14 cellular contexts compared by ENCODE assay signal in the genomic region with DNA sequence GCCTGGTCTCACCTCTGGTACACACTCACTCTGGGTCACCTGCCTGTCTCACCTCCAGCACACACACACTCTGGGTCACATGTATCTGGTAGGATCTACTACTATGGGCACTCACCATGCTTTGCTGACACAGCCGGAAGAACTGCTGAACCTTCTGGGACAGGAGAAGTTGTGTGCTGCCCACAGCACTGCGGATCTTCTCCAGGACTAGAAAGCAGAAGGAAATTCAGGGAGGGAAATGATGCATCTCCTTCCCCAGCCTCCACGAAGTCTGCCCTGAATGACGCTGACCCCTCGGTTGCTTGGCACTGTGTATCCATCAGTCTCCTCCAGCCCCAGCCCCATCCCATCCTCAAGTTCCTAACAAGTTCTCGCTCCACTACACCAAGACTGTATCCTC. TPM values are rescaled to one million over a fixed set of nuclear protein-coding genes. Genes with fewer than 3 reads are reported as not detected.
DNase-seq lines count a peak whose midpoint lies in the region; TF ChIP-seq lines count a peak whose summit lies in the region.
"Had no signal": no experiment of that assay in that cellular context is flagged by ENCODE, and none has a peak within 500 bp of the region (broad histone marks: within the 10 kb centered on the region; RNA-seq: fewer than 3 reads in every experiment).

No MANE protein-coding gene starts in this region.

- DNase-seq in DMS53 (lab: John Stamatoyannopoulos, UW) (peak; percentile 28), DMS53 treated with DMSO at 0.1 percent for 48 hours (lab: John Stamatoyannopoulos, UW; ENCODE audit: unreplicated experiment) (no peak), AML-193 (lab: John Stamatoyannopoulos, UW) (peak; percentile 45 to 49), Kasumi-1 (lab: John Stamatoyannopoulos, UW) (peak; percentile 76 to 84), medulla oblongata (ENCODE audit: extremely low spot score) (peak; percentile 38), NCI-H82 treated with DMSO at 0.1 percent for 48 hours (lab: John Stamatoyannopoulos, UW; ENCODE audit: unreplicated experiment) (no peak), dorsolateral prefrontal cortex (no peak), NCI-H2196 (lab: John Stamatoyannopoulos, UW; ENCODE audit: unreplicated experiment) (no peak)
- DNase-seq: activated CD4-positive, alpha-beta T cell treated with anti-CD3 and anti-CD28 coated beads, Interleukin-2, amount 50 U/mL, for 1 hour; activated effector memory CD4-positive, alpha-beta T cell treated with anti-CD3 and anti-CD28 coated beads, Interleukin-2, amount 50 U/mL, for 16 hours; NCI-H1436; NCI-H446 had no signal

- H3K27me3 ChIP-seq in dorsolateral prefrontal cortex: no peaks in the 10 kb centered on the region

- TF ChIP-seq CTCF in dorsolateral prefrontal cortex (IDR thresholded peaks at IDR 0.05 in 54 of 56, conservative IDR thresholded peaks at IDR 0.05 in 2 of 56; ENCODE audit: low read depth in 1 of 56, partially characterized antibody in 56 of 56): no peak

- H3K27ac ChIP-seq in dorsolateral prefrontal cortex: peak overlapping the region in 27 of 59 donors; percentile 13 to 93 (median 85)
- H3K27ac ChIP-seq: 22Rv1, suprapubic skin had no signal

- intact Hi-C loops in dorsolateral prefrontal cortex (cut with DNase I): loop anchor here (5.0 to 10.0 kb wide), 4 partner anchors 60 to 427 kb away; partner anchors contain the start of genes DLGAP3 (in 1 of the 2), TMEM35B (in 1 of the 2) and ZMYM1 (in 1 of the 2)

- peak overlapping the region in 1 of 59 donors; percentile 76 for H3K4me3 ChIP-seq in dorsolateral prefrontal cortex

RNA-seq across cellular contexts. Expression of gene SMIM12, which starts 7.9 kb away (rescaled TPM):
- 10 to 100 TPM; 28.2 to 65.2 (median 48.3) TPM for total RNA-seq in dorsolateral prefrontal cortex

Comparison
In these comparisons a context has a peak if more than half of its experiments do, and no peak if none do; other contexts are left out.
1. DNase-seq: peak in DMS53 (single experiment), AML-193 (2 of 2), Kasumi-1 (2 of 2) and medulla oblongata (single experiment); none in DMS53 treated with DMSO at 0.1 percent for 48 hours (single experiment), NCI-H82 treated with DMSO at 0.1 percent for 48 hours (single experiment), dorsolateral prefrontal cortex (0 of 10) and NCI-H2196 (single experiment).